In the genomic region with DNA sequence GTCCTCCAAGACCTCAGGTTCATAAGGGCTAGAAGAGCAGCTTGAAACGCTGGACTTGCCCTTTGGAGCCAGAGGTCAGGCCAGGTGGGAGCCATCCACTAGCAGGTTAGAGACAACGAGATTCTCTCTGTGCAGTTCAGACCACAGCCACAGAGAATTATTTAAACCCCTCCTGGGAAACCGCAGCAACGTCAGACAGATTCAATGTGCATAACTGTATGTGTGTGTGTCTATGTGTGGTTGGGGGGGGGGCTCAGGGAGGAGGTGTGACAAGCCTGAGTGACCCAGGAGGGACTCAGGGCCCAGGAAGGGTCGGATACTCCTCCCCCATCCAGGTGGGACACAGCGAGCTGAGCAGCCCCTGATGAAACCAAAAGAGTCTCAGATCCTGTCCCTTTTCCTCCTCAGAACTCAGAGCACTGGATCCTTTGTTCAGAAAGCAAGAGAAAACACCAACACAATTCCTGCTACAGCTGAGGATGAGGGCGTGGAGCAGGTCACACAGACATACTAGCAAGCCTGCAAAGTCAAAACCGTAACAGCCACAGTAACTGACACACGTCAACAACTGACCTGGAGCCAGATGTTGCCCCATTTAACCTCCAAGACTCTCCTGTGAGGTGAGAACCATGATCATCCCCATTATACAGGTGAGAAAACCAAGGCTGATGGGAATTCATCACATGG, we compare ENCODE assay signal across 16 cellular contexts.
A peak's percentile ranks its signal among the peaks of the same experiment; 100 is the strongest.
DNase-seq lines count a peak whose midpoint lies in the region; ATAC-seq and TF ChIP-seq lines count a peak whose summit lies in the region.
"Had no signal": no experiment of that assay in that cellular context is flagged by ENCODE, and none has a peak within 500 bp of the region (broad histone marks: within the 10 kb centered on the region; RNA-seq: fewer than 3 reads in every experiment).

No MANE protein-coding gene starts in this region.

- H3K36me3 ChIP-seq in right atrium auricular region (no peaks in the 10 kb centered on the region), transverse colon (no peaks in the 10 kb centered on the region)

- no peak for TF ChIP-seq POLR2A in transverse colon (IDR thresholded peaks at IDR 0.05)

- 88% methylated on average over 9 of the region's 9 CpGs; no CpG with 5 or more reads in 1 of the 2 donors for WGBS in transverse colon (ENCODE audit: low coverage in 1 of 2), 2 donors

- H3K4me1 ChIP-seq in right atrium auricular region, result peaks cover 0 to 23% of the 10 kb centered on the region in 2 donors
- peaks cover 0 to 15% (median 5%) of the 10 kb centered on the region in 4 donors for H3K4me1 ChIP-seq in transverse colon

- H3K4me3 ChIP-seq in right atrium auricular region (no peak overlapping the region), transverse colon (no peak overlapping the region)

- TF ChIP-seq CTCF in right atrium auricular region (IDR thresholded peaks at IDR 0.05) (no peak), transverse colon (IDR thresholded peaks at IDR 0.05) (no peak)

- intact Hi-C loops in Right ventricle myocardium inferior (cut with DNase I) (no loop called here), transverse colon (cut with DNase I; ENCODE audit: low total_unique reads) (no loop called here)

- H3K27me3 ChIP-seq in right atrium auricular region (no peaks in the 10 kb centered on the region), transverse colon (no peaks in the 10 kb centered on the region)

- in situ Hi-C loops in transverse colon (cut with MboI; ENCODE audit: low pct_ligation_motif_present in 1 of 4, low pct_unique_long_range_greater_than_20kb in 1 of 4, low sequenced_read_pairs in 3 of 4), result no loop called here

- DNase-seq in right atrium auricular region (ENCODE audit: low spot score) (no peak), Right ventricle myocardium inferior (ENCODE audit: missing footprints) (no peak), medulla oblongata (ENCODE audit: extremely low spot score) (peak; percentile 32), transverse colon (no peak), NCI-H526 treated with DMSO at 0.1 percent for 48 hours (lab: John Stamatoyannopoulos, UW) (no peak), mesenteric fat pad (ENCODE audit: low spot score) (no peak)
- DNase-seq in stimulated activated naive CD4-positive, alpha-beta T cell (lab: John Stamatoyannopoulos, UW), result no peak
- DNase-seq: activated CD4-positive, CD25-positive, alpha-beta regulatory T cell treated with anti-CD3 and anti-CD28 coated beads, Interleukin-2, amount 50 U/mL, for 72 hours; cortex of kidney; GF-D8; NCI-H2081 treated with DMSO at 0.1 percent for 48 hours; NCI-H774; psoas muscle; T-helper 2 cell; trophoblast cell had no signal

- TF ChIP-seq EP300 in transverse colon (IDR thresholded peaks at IDR 0.05; ENCODE audit: low read depth), result no peak

- H3K9me3 ChIP-seq in right atrium auricular region (no peaks in the 10 kb centered on the region), transverse colon (no peaks in the 10 kb centered on the region)
- H3K9me3 ChIP-seq: psoas muscle had no signal

- H3K27ac ChIP-seq in right atrium auricular region (peak overlapping the region; percentile 92 to 95), angular gyrus (ENCODE audit: low read depth, low read length) (peak overlapping the region; percentile 89), transverse colon (peak overlapping the region; percentile 54 to 83 (median 78))

- no peak for ATAC-seq in Right ventricle myocardium inferior
